In genomic region chr5:43039468-43040286, GRCh38 we compare ENCODE assay signal across 8 cellular contexts. TPM values are rescaled to one million over a fixed set of nuclear protein-coding genes. Genes with fewer than 3 reads are reported as not detected.
DNase-seq lines count a peak whose midpoint lies in the region; ATAC-seq and FAIRE-seq lines count a peak whose summit lies in the region.

No MANE protein-coding gene starts in this region.

- DNase-seq in DMS 273 treated with DMSO at 0.1 percent for 48 hours (lab: John Stamatoyannopoulos, UW): peak; percentile 66
- DNase-seq in NCI-H460 (ENCODE audit: extremely low read depth, low read depth): peak; percentile 64
- peak; percentile 72 to 76 for DNase-seq in activated CD4-positive, alpha-beta T cell treated with anti-CD3 and anti-CD28 coated beads, Interleukin-2, amount 50 U/mL, for 48 hours
- DNase-seq in effector memory CD8-positive, alpha-beta T cell: peak; percentile 54 to 63 (median 55)
- peak in 19 of 49 donors; percentile 16 to 56 (median 30) for DNase-seq in substantia nigra (lab: John Stamatoyannopoulos, UW)
- DNase-seq in urothelium cell line (ENCODE audit: low spot score): no peak

- no peaks in the 10 kb centered on the region for H3K36me3 ChIP-seq in mucosa of stomach (ENCODE audit: control insufficient read depth, insufficient read depth, low read length)

- FAIRE-seq in urothelium cell line (lab: Jason Lieb, UNC): no peak

- H3K4me3 Mint-ChIP-seq in effector memory CD8-positive, alpha-beta T cell: peak overlapping the region; percentile 94 to 100

- peak; percentile 13 for ATAC-seq in HG02642 (IDR thresholded peaks at IDR 0.05; ENCODE audit: poor library complexity, unreplicated experiment)
- ATAC-seq in effector memory CD8-positive, alpha-beta T cell (replicated peaks): no peak

- H3K9me3 ChIP-seq in mucosa of stomach (ENCODE audit: control insufficient read depth, low read length): no peaks in the 10 kb centered on the region

- H3K27ac ChIP-seq in substantia nigra (ENCODE audit: low read depth, low read length, poor library complexity, severe bottlenecking): peak overlapping the region; percentile 72

- peak overlapping the region; percentile 95 to 100 for H3K27ac Mint-ChIP-seq in effector memory CD8-positive, alpha-beta T cell

- peaks cover 32% of the 10 kb centered on the region for H3K4me1 ChIP-seq in mucosa of stomach (ENCODE audit: control insufficient read depth, insufficient read depth, low read length)

- H3K4me3 ChIP-seq in mucosa of stomach (ENCODE audit: low read length): peak overlapping the region; percentile 26

- peak overlapping the region; percentile 52 for H3K9ac ChIP-seq in mucosa of stomach (ENCODE audit: low read length)

- H3K36me3 Mint-ChIP-seq in effector memory CD8-positive, alpha-beta T cell (ENCODE audit: insufficient read depth): peaks cover 82% of the 10 kb centered on the region

- H3K27me3 Mint-ChIP-seq in effector memory CD8-positive, alpha-beta T cell: no peaks in the 10 kb centered on the region

- peaks cover 48 to 51% of the 10 kb centered on the region in 2 donors for H3K4me1 Mint-ChIP-seq in effector memory CD8-positive, alpha-beta T cell (ENCODE audit: low read depth in 2 of 2)

- H3K27me3 ChIP-seq in mucosa of stomach (ENCODE audit: control insufficient read depth, insufficient read depth, low read length): peaks cover 83% of the 10 kb centered on the region

- H3K9me3 Mint-ChIP-seq in effector memory CD8-positive, alpha-beta T cell: no peaks in the 10 kb centered on the region

RNA-seq across cellular contexts. Expression of gene ANXA2R, which starts 0.4 kb away (rescaled TPM):
- total RNA-seq in NCI-H460 (2014; rRNA removed; shearing (Covaris generic)): 4.6 TPM in 2 replicates
- polyA plus RNA-seq in NCI-H460 (2014; cell fraction: nucleus; rRNA removed): 5.2 and 6.9 TPM in 2 replicates
